Comparison of ENCODE assay signal across 27 cellular contexts in genomic region chr11:36899796-36900195, GRCh38.
"Had no signal": no experiment of that assay in that cellular context is flagged by ENCODE, and none has a peak within 500 bp of the region (broad histone marks: within the 10 kb centered on the region; RNA-seq: fewer than 3 reads in every experiment).

No MANE protein-coding gene starts in this region.

- H3K9me3 Mint-ChIP-seq: activated CD4-positive, alpha-beta T cell treated with anti-CD3 and anti-CD28 coated beads, Interleukin-2, amount 10 ng/mL, durations not matched to agents 7 days and 5 days; activated CD8-positive, alpha-beta T cell treated with anti-CD3 and anti-CD28 coated beads for 36 hours; activated T-helper 1 cell treated with anti-CD3 and anti-CD28 coated beads, Interleukin-12 subunit alpha, Interleukin-12 subunit beta, Interleukin-2, Interleukin-4 antibody, amounts not matched to agents 30 ng/mL and 10 ng/mL and 1 ng/mL, durations not matched to agents 14 hours and 24 hours and 36 hours; nephron had no signal

- H3K4me3 ChIP-seq: ascending aorta, esophagus muscularis mucosa, gastrocnemius medialis, left ventricle myocardium inferior, sigmoid colon, upper lobe of left lung had no signal

- DNase-seq: activated CD4-positive, alpha-beta T cell treated with anti-CD3 and anti-CD28 coated beads, Interleukin-2, amount 10 ng/mL, durations not matched to agents 7 days and 5 days; activated CD4-positive, CD25-positive, alpha-beta regulatory T cell treated with anti-CD3 and anti-CD28 coated beads, Interleukin-2, amount 50 U/mL, for 72 hours; activated CD8-positive, alpha-beta memory T cell treated with anti-CD3 and anti-CD28 coated beads, Interleukin-2, amount 10 ng/mL, durations not matched to agents 7 days and 5 days; activated CD8-positive, alpha-beta T cell treated with anti-CD3 and anti-CD28 coated beads for 36 hours; activated gamma-delta T cell; activated naive CD4-positive, alpha-beta T cell treated with anti-CD3 and anti-CD28 coated beads, Interleukin-2, amount 50 U/mL, for 16 hours; activated T-cell treated with anti-CD3 and anti-CD28 coated beads for 4 hours; brain microvascular endothelial cell; caudate nucleus; dermis blood vessel endothelial cell; effector memory CD4-positive, alpha-beta T cell; gastrocnemius medialis; head of caudate nucleus; hypothalamus; left ventricle myocardium inferior; nucleus accumbens; sigmoid colon; stimulated activated CD4-positive, alpha-beta T cell treated with anti-CD3 and anti-CD28 coated beads, Interleukin-4, amount 100 ng/mL, for 1 hour; stimulated activated naive CD4-positive, alpha-beta T cell; T-cell; upper lobe of left lung; WERI-Rb-1 had no signal

- H3K36me3 Mint-ChIP-seq: activated CD8-positive, alpha-beta memory T cell treated with anti-CD3 and anti-CD28 coated beads, Interleukin-2, amount 10 ng/mL, durations not matched to agents 7 days and 5 days; T-cell had no signal

- H3K36me3 ChIP-seq: ascending aorta, brain microvascular endothelial cell, esophagus muscularis mucosa, gastrocnemius medialis, left ventricle myocardium inferior, sigmoid colon, upper lobe of left lung, WERI-Rb-1 had no signal

- H3K4me1 Mint-ChIP-seq: activated CD4-positive, alpha-beta T cell treated with anti-CD3 and anti-CD28 coated beads, Interleukin-2, amount 10 ng/mL, durations not matched to agents 7 days and 5 days; activated CD8-positive, alpha-beta memory T cell treated with anti-CD3 and anti-CD28 coated beads, Interleukin-2, amount 10 ng/mL, durations not matched to agents 7 days and 5 days; T-cell had no signal

- H3K27me3 ChIP-seq: ascending aorta, brain microvascular endothelial cell, esophagus muscularis mucosa, gastrocnemius medialis, sigmoid colon, upper lobe of left lung had no signal

- H3K4me3 Mint-ChIP-seq: activated CD4-positive, alpha-beta T cell treated with anti-CD3 and anti-CD28 coated beads, Interleukin-2, amount 10 ng/mL, durations not matched to agents 7 days and 5 days; activated CD8-positive, alpha-beta memory T cell treated with anti-CD3 and anti-CD28 coated beads, Interleukin-2, amount 10 ng/mL, durations not matched to agents 7 days and 5 days; activated CD8-positive, alpha-beta T cell treated with anti-CD3 and anti-CD28 coated beads for 36 hours; activated T-helper 1 cell treated with anti-CD3 and anti-CD28 coated beads, Interleukin-12 subunit alpha, Interleukin-12 subunit beta, Interleukin-2, Interleukin-4 antibody, amounts not matched to agents 30 ng/mL and 10 ng/mL and 1 ng/mL, durations not matched to agents 14 hours and 24 hours and 36 hours; nephron; T-cell; T-helper 2 cell treated with Interferon-gamma antibody and Interleukin-4, amounts not matched to agents 5 μg/mL and 100 μg/mL, for 36 hours had no signal

- H3K27ac ChIP-seq: ascending aorta, brain microvascular endothelial cell, esophagus muscularis mucosa, gastrocnemius medialis, left ventricle myocardium inferior, sigmoid colon, upper lobe of left lung, WERI-Rb-1 had no signal

- H3K27me3 Mint-ChIP-seq: activated CD4-positive, alpha-beta T cell treated with anti-CD3 and anti-CD28 coated beads, Interleukin-2, amount 10 ng/mL, durations not matched to agents 7 days and 5 days; activated CD8-positive, alpha-beta memory T cell treated with anti-CD3 and anti-CD28 coated beads, Interleukin-2, amount 10 ng/mL, durations not matched to agents 7 days and 5 days; activated CD8-positive, alpha-beta T cell treated with anti-CD3 and anti-CD28 coated beads for 36 hours; T-cell had no signal

- H3K9me3 ChIP-seq: ascending aorta, esophagus muscularis mucosa, gastrocnemius medialis, left ventricle myocardium inferior, sigmoid colon, upper lobe of left lung had no signal

- ATAC-seq: activated CD8-positive, alpha-beta memory T cell treated with anti-CD3 and anti-CD28 coated beads, Interleukin-2, amount 10 ng/mL, durations not matched to agents 7 days and 5 days; activated CD8-positive, alpha-beta T cell treated with anti-CD3 and anti-CD28 coated beads for 36 hours; gastrocnemius medialis; T-cell had no signal

- H3K4me1 ChIP-seq: ascending aorta, esophagus muscularis mucosa, gastrocnemius medialis, left ventricle myocardium inferior, sigmoid colon, upper lobe of left lung had no signal

- H3K27ac Mint-ChIP-seq: activated CD4-positive, alpha-beta T cell treated with anti-CD3 and anti-CD28 coated beads, Interleukin-2, amount 10 ng/mL, durations not matched to agents 7 days and 5 days; activated CD8-positive, alpha-beta memory T cell treated with anti-CD3 and anti-CD28 coated beads, Interleukin-2, amount 10 ng/mL, durations not matched to agents 7 days and 5 days; activated CD8-positive, alpha-beta T cell treated with anti-CD3 and anti-CD28 coated beads for 36 hours; activated T-helper 1 cell treated with anti-CD3 and anti-CD28 coated beads, Interleukin-12 subunit alpha, Interleukin-12 subunit beta, Interleukin-2, Interleukin-4 antibody, amounts not matched to agents 30 ng/mL and 10 ng/mL and 1 ng/mL, durations not matched to agents 14 hours and 24 hours and 36 hours; nephron; T-cell; T-helper 2 cell treated with Interferon-gamma antibody and Interleukin-4, amounts not matched to agents 5 μg/mL and 100 μg/mL, for 36 hours had no signal
